2 cellular contexts compared by ENCODE assay signal in genomic region chr21:37914211-37914900, GRCh38.
TF ChIP-seq lines count a peak whose summit lies in the region.

No MANE protein-coding gene starts in this region.

TF ChIP-seq in IMR-90, 13 proteins besides CTCF, POLR2A, EP300 and RAD21:
- no peak for TF ChIP-seq MAZ (IDR thresholded peaks at IDR 0.05; ENCODE audit: borderline replicate concordance, low read depth, low read length)
- TF ChIP-seq RCOR1 (IDR thresholded peaks at IDR 0.05; ENCODE audit: insufficient replicate concordance, low read length), result no peak

TF ChIP-seq in HepG2, 621 proteins besides CTCF, POLR2A, EP300 and RAD21:
- TF ChIP-seq PHF8 (CRISPR knock-in tag; IDR thresholded peaks at IDR 0.05) (no peak), ZMYM3 (CRISPR knock-in tag; IDR thresholded peaks at IDR 0.05) (no peak), GPBP1L1 (CRISPR knock-in tag; IDR thresholded peaks at IDR 0.05) (no peak), PBX2 (CRISPR knock-in tag; IDR thresholded peaks at IDR 0.05) (no peak), MIER2 (CRISPR knock-in tag; IDR thresholded peaks at IDR 0.05) (peak; percentile 80), MYNN (CRISPR knock-in tag; IDR thresholded peaks at IDR 0.05; ENCODE audit: low read depth) (no peak), REST (IDR thresholded peaks at IDR 0.05; ENCODE audit: borderline replicate concordance in 1 of 2, low read depth in 1 of 2, low read length in 2 of 2) (peak; percentile 73 to 91), ZZZ3 (CRISPR knock-in tag; IDR thresholded peaks at IDR 0.05; ENCODE audit: borderline replicate concordance) (no peak)
